3 cellular contexts compared by ENCODE assay signal in genomic region chr1:10588640-10589039, GRCh38.
"Had no signal": no experiment of that assay in that cellular context is flagged by ENCODE, and none has a peak within 500 bp of the region (broad histone marks: within the 10 kb centered on the region; RNA-seq: fewer than 3 reads in every experiment).

No MANE protein-coding gene starts in this region.

- DNase-seq: H9, HCEC 1CT had no signal

- H2AFZ ChIP-seq: GM23338 had no signal

- H3K4me3 ChIP-seq: GM23338 had no signal

- H3K4me2 ChIP-seq: GM23338 had no signal
